In the genomic region with DNA sequence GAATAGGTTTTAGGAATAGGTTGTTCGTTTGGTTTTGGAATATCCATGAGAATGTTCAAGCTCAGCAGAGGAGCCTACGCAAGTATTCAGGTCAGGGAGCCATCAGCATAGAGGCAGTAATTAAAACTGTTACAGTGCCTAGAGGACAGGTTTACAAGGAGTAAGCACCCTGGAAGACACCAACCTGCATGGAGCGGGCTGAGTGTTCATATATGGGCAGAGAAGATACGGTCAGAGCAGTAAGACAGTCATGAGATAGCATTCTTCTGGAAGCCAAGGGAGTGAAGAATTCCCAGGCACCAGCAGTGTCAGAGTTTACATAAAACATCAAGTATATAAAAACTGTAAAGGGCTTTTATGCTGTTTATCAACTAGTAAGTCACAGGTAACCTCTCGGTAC, we compare ENCODE assay signal across 26 cellular contexts.
"Had no signal": no experiment of that assay in that cellular context is flagged by ENCODE, and none has a peak within 500 bp of the region (broad histone marks: within the 10 kb centered on the region; RNA-seq: fewer than 3 reads in every experiment).

No MANE protein-coding gene starts in this region.

- H3K4me1 ChIP-seq: left ventricle myocardium inferior, suprapubic skin, vagina had no signal

- H3K9me3 ChIP-seq: neutrophil, ovary, right atrium auricular region, suprapubic skin, thoracic aorta, tibial artery, vagina had no signal

- H3K4me2 ChIP-seq: neural progenitor cell had no signal

- DNase-seq: islet precursor cell; left ventricle myocardium inferior; mesendoderm; naive B cell; natural killer cell; nephron progenitor cell; ovary; stimulated activated CD4-positive, alpha-beta T cell treated with anti-CD3 and anti-CD28 coated beads, Interleukin-12 subunit alpha, Interleukin-12 subunit beta, amount 100 ng/mL, for 4 hours; stimulated activated CD4-positive, alpha-beta T cell treated with anti-CD3 and anti-CD28 coated beads, Interleukin-15, amount 100 ng/mL, for 24 hours; stimulated activated CD4-positive, alpha-beta T cell treated with anti-CD3 and anti-CD28 coated beads, Interleukin-2, amount 100 ng/mL, for 24 hours; stimulated activated CD4-positive, alpha-beta T cell treated with anti-CD3 and anti-CD28 coated beads, Interleukin-4, amount 100 ng/mL, for 1 hour; stimulated activated naive CD4-positive, alpha-beta T cell; tibial artery had no signal

- H3K27me3 ChIP-seq: neural progenitor cell, neutrophil, ovary, right atrium auricular region, suprapubic skin, tibial artery, vagina had no signal

- H3K9ac ChIP-seq: neural progenitor cell had no signal

- H3K4me3 Mint-ChIP-seq: mesothelial cell of epicardium; natural killer cell; nephron progenitor cell; neural progenitor cell; stimulated activated naive CD8-positive, alpha-beta T cell treated with anti-CD3 and anti-CD28 coated beads, Interleukin-15, Interleukin-2, amounts not matched to agents 100 ng/mL and 50 ng/mL, for 24 hours; type B pancreatic cell had no signal

- ATAC-seq: natural killer cell, sciatic nerve had no signal

- H3K27me3 Mint-ChIP-seq: naive B cell; progenitor cell of endocrine pancreas; stimulated activated naive CD8-positive, alpha-beta T cell treated with anti-CD3 and anti-CD28 coated beads, Interleukin-15, Interleukin-2, amounts not matched to agents 100 ng/mL and 50 ng/mL, for 24 hours; type B pancreatic cell had no signal

- H3K27ac ChIP-seq: left ventricle myocardium inferior, neural progenitor cell, neutrophil, ovary, right atrium auricular region, skin epidermis, suprapubic skin, thoracic aorta, tibial artery, vagina had no signal

- H2AFZ ChIP-seq: neural progenitor cell had no signal

- H3K9me3 Mint-ChIP-seq: naive B cell; natural killer cell; stimulated activated naive CD8-positive, alpha-beta T cell treated with anti-CD3 and anti-CD28 coated beads, Interleukin-15, Interleukin-2, amounts not matched to agents 100 ng/mL and 50 ng/mL, for 24 hours; type B pancreatic cell had no signal

- H3K4me3 ChIP-seq: left ventricle myocardium inferior, lung, neural progenitor cell, ovary, right atrium auricular region, skin epidermis, suprapubic skin, thoracic aorta, tibial artery, vagina had no signal

- H3K4me1 Mint-ChIP-seq: nephron progenitor cell had no signal

- H3K27ac Mint-ChIP-seq: mesothelial cell of epicardium; natural killer cell; nephron progenitor cell; neural progenitor cell; progenitor cell of endocrine pancreas; stimulated activated naive CD8-positive, alpha-beta T cell treated with anti-CD3 and anti-CD28 coated beads, Interleukin-15, Interleukin-2, amounts not matched to agents 100 ng/mL and 50 ng/mL, for 24 hours; type B pancreatic cell had no signal

- H3K36me3 ChIP-seq: neural progenitor cell, ovary had no signal
